In genomic region chrX:18983711-18984380, GRCh38 we compare ENCODE assay signal across 7 cellular contexts. TPM values are rescaled to one million over a fixed set of nuclear protein-coding genes. Genes with fewer than 3 reads are reported as not detected.
A peak's percentile ranks its signal among the peaks of the same experiment; 100 is the strongest.
DNase-seq lines count a peak whose midpoint lies in the region; FAIRE-seq and TF ChIP-seq lines count a peak whose summit lies in the region.

TSS of gene PHKA2 (minus strand) at chrX:18984114. CDS start at chrX:18983932, 182 bp downstream.

- no peaks in the 10 kb centered on the region for H3K9me3 Mint-ChIP-seq in activated CD4-positive, alpha-beta T cell treated with anti-CD3 and anti-CD28 coated beads, Interleukin-2, amount 10 ng/mL, durations not matched to agents 7 days and 5 days
- no peaks in the 10 kb centered on the region for H3K9me3 Mint-ChIP-seq in stimulated activated naive CD8-positive, alpha-beta T cell treated with anti-CD3 and anti-CD28 coated beads, Interleukin-15, Interleukin-2, amounts not matched to agents 100 ng/mL and 50 ng/mL, for 24 hours

- H3K27ac ChIP-seq in mucosa of rectum (ENCODE audit: low read depth in 2 of 2, low read length in 2 of 2): peak within 1 kb of the TSS; percentile 83 to 87

- CTCF ChIA-PET in activated CD4-positive, alpha-beta T cell treated with anti-CD3 and anti-CD28 coated beads, Interleukin-2, amount 10 ng/mL, durations not matched to agents 7 days and 5 days (lab: Charles Lee): interaction anchor here (0.6 kb wide), 1 partner anchor 398 kb away, joined by 4 read pairs; no protein-coding TSS in a partner anchor

- no peak for TF ChIP-seq CTCF in epithelial cell of esophagus (IDR thresholded peaks at IDR 0.05; ENCODE audit: insufficient read depth, low read depth, low read length, missing control alignments)

- H3K36me3 ChIP-seq in mucosa of rectum (ENCODE audit: control insufficient read depth in 2 of 2, insufficient read depth in 2 of 2, low read length in 2 of 2): no peaks in the 10 kb centered on the region

- no peaks in the 10 kb centered on the region for H3K9me3 ChIP-seq in mucosa of rectum (ENCODE audit: control insufficient read depth in 2 of 2, low read length in 2 of 2)

- H3K4me3 Mint-ChIP-seq in activated CD4-positive, alpha-beta T cell treated with anti-CD3 and anti-CD28 coated beads, Interleukin-2, amount 10 ng/mL, durations not matched to agents 7 days and 5 days: peak within 1 kb of the TSS; percentile 75
- peak within 1 kb of the TSS; percentile 83 for H3K4me3 Mint-ChIP-seq in stimulated activated naive CD8-positive, alpha-beta T cell treated with anti-CD3 and anti-CD28 coated beads, Interleukin-15, Interleukin-2, amounts not matched to agents 100 ng/mL and 50 ng/mL, for 24 hours

- H3K4me3 ChIP-seq in epithelial cell of esophagus (ENCODE audit: low read length): peak within 1 kb of the TSS; percentile 63
- peak within 1 kb of the TSS; percentile 76 to 77 for H3K4me3 ChIP-seq in mucosa of rectum (ENCODE audit: low read length in 2 of 2)

- H3K27ac Mint-ChIP-seq in activated CD4-positive, alpha-beta T cell treated with anti-CD3 and anti-CD28 coated beads, Interleukin-2, amount 10 ng/mL, durations not matched to agents 7 days and 5 days: peak within 1 kb of the TSS; percentile 84
- peak within 1 kb of the TSS; percentile 72 for H3K27ac Mint-ChIP-seq in stimulated activated naive CD8-positive, alpha-beta T cell treated with anti-CD3 and anti-CD28 coated beads, Interleukin-15, Interleukin-2, amounts not matched to agents 100 ng/mL and 50 ng/mL, for 24 hours

- no peaks in the 10 kb centered on the region for H3K27me3 Mint-ChIP-seq in activated CD4-positive, alpha-beta T cell treated with anti-CD3 and anti-CD28 coated beads, Interleukin-2, amount 10 ng/mL, durations not matched to agents 7 days and 5 days
- no peaks in the 10 kb centered on the region for H3K27me3 Mint-ChIP-seq in stimulated activated naive CD8-positive, alpha-beta T cell treated with anti-CD3 and anti-CD28 coated beads, Interleukin-15, Interleukin-2, amounts not matched to agents 100 ng/mL and 50 ng/mL, for 24 hours

- peak; percentile 72 for FAIRE-seq in GM12892 (lab: Jason Lieb, UNC)

- H3K4me1 Mint-ChIP-seq in activated CD4-positive, alpha-beta T cell treated with anti-CD3 and anti-CD28 coated beads, Interleukin-2, amount 10 ng/mL, durations not matched to agents 7 days and 5 days: peaks cover 20% of the 10 kb centered on the region
- peaks cover 17% of the 10 kb centered on the region for H3K4me1 Mint-ChIP-seq in stimulated activated naive CD8-positive, alpha-beta T cell treated with anti-CD3 and anti-CD28 coated beads, Interleukin-15, Interleukin-2, amounts not matched to agents 100 ng/mL and 50 ng/mL, for 24 hours (ENCODE audit: low read depth)

- H3K4me1 ChIP-seq in mucosa of rectum (ENCODE audit: control insufficient read depth in 2 of 2, insufficient read depth in 2 of 2, low read length in 2 of 2): peaks cover 6 to 9% of the 10 kb centered on the region in 2 donors

- peak within 1 kb of the TSS; percentile 61 to 70 for H3K9ac ChIP-seq in mucosa of rectum (ENCODE audit: low read depth in 1 of 2, low read length in 2 of 2)

- TF ChIP-seq POLR2A in GM12892 (IDR thresholded peaks at IDR 0.05; ENCODE audit: low read depth, low read length): no peak; the same call in 1 of the 2 replicates

- POLR2A ChIA-PET in activated CD4-positive, alpha-beta T cell treated with anti-CD3 and anti-CD28 coated beads, Interleukin-2, amount 10 ng/mL, durations not matched to agents 7 days and 5 days (lab: Charles Lee): no interaction called here

- no peaks in the 10 kb centered on the region for H3K27me3 ChIP-seq in mucosa of rectum (ENCODE audit: control insufficient read depth in 2 of 2, insufficient read depth in 2 of 2, low read length in 2 of 2)

- no peaks in the 10 kb centered on the region for H3K36me3 Mint-ChIP-seq in activated CD4-positive, alpha-beta T cell treated with anti-CD3 and anti-CD28 coated beads, Interleukin-2, amount 10 ng/mL, durations not matched to agents 7 days and 5 days (ENCODE audit: low read depth)
- no peaks in the 10 kb centered on the region for H3K36me3 Mint-ChIP-seq in stimulated activated naive CD8-positive, alpha-beta T cell treated with anti-CD3 and anti-CD28 coated beads, Interleukin-15, Interleukin-2, amounts not matched to agents 100 ng/mL and 50 ng/mL, for 24 hours (ENCODE audit: low read depth)

- no peak for DNase-seq in GM12892 (ENCODE audit: insufficient read length)
- peak; percentile 25 for DNase-seq in H4 (ENCODE audit: low spot score)
- DNase-seq in LHCN-M2 (ENCODE audit: low read depth): peak; percentile 45
- no peak for DNase-seq in activated CD4-positive, alpha-beta T cell treated with anti-CD3 and anti-CD28 coated beads, Interleukin-2, amount 10 ng/mL, durations not matched to agents 7 days and 5 days
- peak; percentile 54 for DNase-seq in epithelial cell of esophagus (ENCODE audit: low read depth)

RNA-seq across cellular contexts. Expression of gene PHKA2, which starts in this region (rescaled TPM):
- 12.3 TPM for polyA plus RNA-seq in GM12892 (2012; ENCODE audit: missing spikeins)
- 5.2 TPM in 2 replicates for total RNA-seq in H4 (2014; rRNA removed; shearing (Covaris generic))
- 3.7 and 5.9 TPM in 2 replicates for total RNA-seq in LHCN-M2 (2014; rRNA removed)
- 6.2 TPM for polyA plus RNA-seq in LHCN-M2 (2012)
- total RNA-seq in activated CD4-positive, alpha-beta T cell treated with anti-CD3 and anti-CD28 coated beads, Interleukin-2, amount 10 ng/mL, durations not matched to agents 7 days and 5 days: 10 to 100 TPM; 27.5 to 27.8 TPM

Comparison
In these comparisons a context has a peak if more than half of its experiments do, and no peak if none do; other contexts are left out.
1. DNase-seq: peak in H4 (single experiment), LHCN-M2 (single experiment) and epithelial cell of esophagus (single experiment); none in GM12892 (single experiment) and activated CD4-positive, alpha-beta T cell treated with anti-CD3 and anti-CD28 coated beads, Interleukin-2, amount 10 ng/mL, durations not matched to agents 7 days and 5 days (single experiment).